Comparison of ENCODE assay signal across 9 cellular contexts in the genomic region with DNA sequence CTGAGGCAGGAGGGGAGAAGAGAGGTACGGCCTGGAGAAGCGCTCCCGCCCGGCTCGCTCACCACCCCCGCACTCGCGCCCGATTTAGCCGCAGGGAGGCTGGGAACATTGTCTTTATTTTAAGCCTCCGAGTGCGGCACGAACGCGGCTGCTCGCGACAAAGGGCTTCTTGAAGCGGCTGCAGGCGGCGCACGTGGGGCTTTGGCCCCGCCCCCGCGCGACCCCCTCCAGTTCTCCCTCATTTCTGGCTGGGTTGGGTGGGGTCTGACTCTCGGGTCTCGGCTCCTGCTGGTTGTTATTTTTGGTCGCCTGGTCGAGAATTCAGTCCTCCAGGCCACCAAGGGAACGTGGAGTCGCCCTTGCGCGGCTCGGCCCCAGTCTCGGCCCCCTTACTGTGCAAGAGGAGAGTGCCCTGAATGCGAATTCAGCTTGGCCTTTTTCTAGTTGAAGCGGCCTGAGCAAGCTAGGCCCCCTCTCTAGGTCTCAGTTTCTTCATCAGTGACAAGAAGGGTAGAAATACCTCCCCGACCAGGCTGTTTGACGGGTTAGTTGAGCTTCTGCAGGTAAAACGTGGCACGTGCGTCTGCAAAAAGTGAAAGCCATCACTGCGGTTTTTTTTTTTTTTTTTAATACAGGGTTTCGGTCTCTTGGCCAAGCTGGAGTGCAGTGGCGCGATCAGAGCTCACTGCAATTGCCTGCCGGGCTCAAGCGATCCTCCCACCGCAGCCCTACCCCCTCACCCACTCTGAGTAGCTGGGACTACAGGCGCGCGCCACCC. TPM values are rescaled to one million over a fixed set of nuclear protein-coding genes. Genes with fewer than 3 reads are reported as not detected.
DNase-seq lines count a peak whose midpoint lies in the region; ATAC-seq lines count a peak whose summit lies in the region.
"Had no signal": no experiment of that assay in that cellular context is flagged by ENCODE, and none has a peak within 500 bp of the region (broad histone marks: within the 10 kb centered on the region; RNA-seq: fewer than 3 reads in every experiment).

No MANE protein-coding gene starts in this region.

- no peak overlapping the region for H3K27ac Mint-ChIP-seq in activated CD4-positive, alpha-beta T cell treated with anti-CD3 and anti-CD28 coated beads, Interleukin-2, amount 10 ng/mL, durations not matched to agents 7 days and 5 days
- H3K27ac Mint-ChIP-seq in stimulated activated memory B cell treated with anti-CD40 and anti-IgM and Interleukin-4, amounts not matched to agents 10 μg/mL and 1 μg/mL and 100 μg/mL, for 72 hours: no peak overlapping the region

- no peaks in the 10 kb centered on the region for H3K27me3 ChIP-seq in right cardiac atrium (ENCODE audit: control insufficient read depth, insufficient read depth)

- H3K4me1 ChIP-seq in right cardiac atrium (ENCODE audit: control insufficient read depth, insufficient read depth, low read length): no peaks in the 10 kb centered on the region

- no peak for ATAC-seq in right cardiac atrium
- ATAC-seq in stimulated activated memory B cell treated with anti-CD40 and anti-IgM and Interleukin-4, amounts not matched to agents 10 μg/mL and 1 μg/mL and 100 μg/mL, for 72 hours: peak; percentile 45

- intact Hi-C loops in right cardiac atrium (cut with DNase I): no loop called here

- no peaks in the 10 kb centered on the region for H3K36me3 Mint-ChIP-seq in activated CD4-positive, alpha-beta T cell treated with anti-CD3 and anti-CD28 coated beads, Interleukin-2, amount 10 ng/mL, durations not matched to agents 7 days and 5 days (ENCODE audit: low read depth)
- no peaks in the 10 kb centered on the region for H3K36me3 Mint-ChIP-seq in stimulated activated memory B cell treated with anti-CD40 and anti-IgM and Interleukin-4, amounts not matched to agents 10 μg/mL and 1 μg/mL and 100 μg/mL, for 72 hours

- peaks cover 20% of the 10 kb centered on the region for H3K4me1 Mint-ChIP-seq in activated CD4-positive, alpha-beta T cell treated with anti-CD3 and anti-CD28 coated beads, Interleukin-2, amount 10 ng/mL, durations not matched to agents 7 days and 5 days
- H3K4me1 Mint-ChIP-seq in stimulated activated memory B cell treated with anti-CD40 and anti-IgM and Interleukin-4, amounts not matched to agents 10 μg/mL and 1 μg/mL and 100 μg/mL, for 72 hours: peaks cover 28% of the 10 kb centered on the region

- no peaks in the 10 kb centered on the region for H3K9me3 Mint-ChIP-seq in activated CD4-positive, alpha-beta T cell treated with anti-CD3 and anti-CD28 coated beads, Interleukin-2, amount 10 ng/mL, durations not matched to agents 7 days and 5 days
- H3K9me3 Mint-ChIP-seq in stimulated activated memory B cell treated with anti-CD40 and anti-IgM and Interleukin-4, amounts not matched to agents 10 μg/mL and 1 μg/mL and 100 μg/mL, for 72 hours: no peaks in the 10 kb centered on the region

- no peak overlapping the region for H3K27ac ChIP-seq in right cardiac atrium (ENCODE audit: low read length)

- WGBS in right cardiac atrium: 3% methylated on average over 52 of the region's 52 CpGs

- peak overlapping the region; percentile 16 for H3K4me3 Mint-ChIP-seq in activated CD4-positive, alpha-beta T cell treated with anti-CD3 and anti-CD28 coated beads, Interleukin-2, amount 10 ng/mL, durations not matched to agents 7 days and 5 days
- H3K4me3 Mint-ChIP-seq in stimulated activated memory B cell treated with anti-CD40 and anti-IgM and Interleukin-4, amounts not matched to agents 10 μg/mL and 1 μg/mL and 100 μg/mL, for 72 hours: peak overlapping the region; percentile 44

- DNase-seq in NCI-H345 (lab: John Stamatoyannopoulos, UW) (peak; percentile 6), NCI-H345 treated with DMSO at 0.1 percent for 48 hours (lab: John Stamatoyannopoulos, UW; ENCODE audit: unreplicated experiment) (no peak), right cardiac atrium (no peak), NCI-H524 (lab: John Stamatoyannopoulos, UW) (no peak), COLO829 (ENCODE audit: low spot score) (no peak)
- DNase-seq in activated CD4-positive, alpha-beta T cell treated with anti-CD3 and anti-CD28 coated beads, Interleukin-2, amount 10 ng/mL, durations not matched to agents 7 days and 5 days: peak; percentile 27
- no peak for DNase-seq in effector CD4-positive, alpha-beta T cell
- DNase-seq: COR-L47 had no signal

- CTCF ChIA-PET in activated CD4-positive, alpha-beta T cell treated with anti-CD3 and anti-CD28 coated beads, Interleukin-2, amount 10 ng/mL, durations not matched to agents 7 days and 5 days (lab: Charles Lee): interaction anchor here (3.7 kb wide), 1 partner anchor 17 kb away, joined by 17 read pairs; no protein-coding TSS in a partner anchor

- H3K4me3 ChIP-seq in right cardiac atrium (ENCODE audit: low read length): peak overlapping the region; percentile 27

- POLR2A ChIA-PET in activated CD4-positive, alpha-beta T cell treated with anti-CD3 and anti-CD28 coated beads, Interleukin-2, amount 10 ng/mL, durations not matched to agents 7 days and 5 days (lab: Charles Lee): no interaction called here

- no peaks in the 10 kb centered on the region for H3K9me3 ChIP-seq in right cardiac atrium (ENCODE audit: control insufficient read depth, low read length)

- peaks cover 81% of the 10 kb centered on the region for H3K27me3 Mint-ChIP-seq in activated CD4-positive, alpha-beta T cell treated with anti-CD3 and anti-CD28 coated beads, Interleukin-2, amount 10 ng/mL, durations not matched to agents 7 days and 5 days
- peaks cover 73% of the 10 kb centered on the region for H3K27me3 Mint-ChIP-seq in stimulated activated memory B cell treated with anti-CD40 and anti-IgM and Interleukin-4, amounts not matched to agents 10 μg/mL and 1 μg/mL and 100 μg/mL, for 72 hours

RNA-seq across cellular contexts. Expression of gene CHRM1, which starts 2.7 kb away (rescaled TPM):
- total RNA-seq in activated CD4-positive, alpha-beta T cell treated with anti-CD3 and anti-CD28 coated beads, Interleukin-2, amount 10 ng/mL, durations not matched to agents 7 days and 5 days: not detected
- total RNA-seq in right cardiac atrium: under 1 TPM in 2 of 4 donors, not detected in 2; 0.09 to 0.24 TPM
- 0.07 TPM for polyA plus RNA-seq in right cardiac atrium

RNA-seq across cellular contexts. Expression of gene SLC3A2, which starts 43.1 kb away (rescaled TPM):
- total RNA-seq in activated CD4-positive, alpha-beta T cell treated with anti-CD3 and anti-CD28 coated beads, Interleukin-2, amount 10 ng/mL, durations not matched to agents 7 days and 5 days: 100 to 1,000 TPM; 153 to 157 TPM
- total RNA-seq in right cardiac atrium: 10 to 100 TPM; 40.2 to 64.1 (median 40.5) TPM
- 28.1 TPM for polyA plus RNA-seq in right cardiac atrium

Comparison
In these comparisons a context has a peak if more than half of its experiments do, and no peak if none do; other contexts are left out.
1. DNase-seq: peak in NCI-H345 (single experiment) and activated CD4-positive, alpha-beta T cell treated with anti-CD3 and anti-CD28 coated beads, Interleukin-2, amount 10 ng/mL, durations not matched to agents 7 days and 5 days (single experiment); none in NCI-H345 treated with DMSO at 0.1 percent for 48 hours (single experiment), right cardiac atrium (0 of 3), NCI-H524 (0 of 2), effector CD4-positive, alpha-beta T cell (single experiment) and COLO829 (single experiment).